Comparison of ENCODE assay signal across 28 cellular contexts in the genomic region with DNA sequence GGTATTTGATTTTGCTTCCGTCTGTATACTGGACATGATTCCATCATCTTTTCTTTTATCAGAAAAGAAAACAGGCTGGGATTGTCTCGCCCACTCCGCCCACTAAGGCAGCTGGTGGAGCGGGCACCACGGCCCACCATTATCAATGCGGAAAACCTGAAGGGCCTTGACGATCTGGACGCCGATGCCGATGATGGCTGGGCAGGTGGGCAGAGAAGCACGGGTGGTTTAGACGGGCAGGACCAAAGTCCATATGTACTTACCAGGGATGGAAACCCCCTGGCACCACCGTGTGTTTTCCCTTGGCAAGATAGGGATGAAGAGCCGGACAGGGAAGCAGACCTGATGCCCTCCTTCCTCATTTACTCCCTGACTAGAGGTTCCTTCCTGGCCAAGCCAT. TPM values are rescaled to one million over a fixed set of nuclear protein-coding genes. Genes with fewer than 3 reads are reported as not detected.
A peak's percentile ranks its signal among the peaks of the same experiment; 100 is the strongest.
DNase-seq lines count a peak whose midpoint lies in the region; ATAC-seq, FAIRE-seq and TF ChIP-seq lines count a peak whose summit lies in the region.
"Had no signal": no experiment of that assay in that cellular context is flagged by ENCODE, and none has a peak within 500 bp of the region (broad histone marks: within the 10 kb centered on the region; RNA-seq: fewer than 3 reads in every experiment).

No MANE protein-coding gene starts in this region.

- CTCF ChIA-PET in Caco-2 (lab: Charles Lee) (no interaction called here), OCI-LY7 (lab: Charles Lee; ENCODE audit: unreplicated experiment) (no interaction called here)

- DNase-seq in T-helper 1 cell (no peak), Caco-2 (no peak), caudate nucleus (lab: John Stamatoyannopoulos, UW) (no peak), pancreas (peak in 4 of 6 donors; percentile 24 to 63 (median 41)), erythroblast (lab: John Stamatoyannopoulos, UW) (no peak), OCI-LY7 (ENCODE audit: low spot score) (no peak)
- DNase-seq in activated T-helper 1 cell treated with anti-CD3 and anti-CD28 coated beads, Interleukin-12 subunit alpha, Interleukin-12 subunit beta, Interleukin-2, Interleukin-4 antibody, amounts not matched to agents 30 ng/mL and 10 ng/mL and 1 ng/mL, durations not matched to agents 14 hours and 24 hours and 36 hours (ENCODE audit: low spot score) = no peak
- DNase-seq: activated T-cell treated with anti-CD3 and anti-CD28 coated beads, Interleukin-2, amount 50 U/mL, for 48 hours; CD4-positive, alpha-beta memory T cell; effector CD8-positive, alpha-beta T cell; KG1; left colon; MM.1S; naive thymus-derived CD8-positive, alpha-beta T cell; NCI-H1417 treated with DMSO at 0.1 percent for 48 hours; PC-3; right cardiac atrium; SHP77; stimulated activated CD4-positive, alpha-beta T cell treated with anti-CD3 and anti-CD28 coated beads, Interleukin-12 subunit alpha, Interleukin-12 subunit beta, amount 100 ng/mL, for 4 hours; stimulated activated CD4-positive, alpha-beta T cell treated with anti-CD3 and anti-CD28 coated beads, Interleukin-4, amount 100 ng/mL, for 4 hours had no signal

- WGBS in pancreas, 2 donors = 26 to 28% methylated on average over 14 of the region's 14 CpGs

- H3K4me3 Mint-ChIP-seq in T-helper 1 cell treated with Interleukin-12 subunit alpha and Interleukin-12 subunit beta and Interleukin-4 antibody, amounts not matched to agents 30 μg/mL and 1 μg/mL, for 36 hours = no peak overlapping the region
- no peak overlapping the region for H3K4me3 Mint-ChIP-seq in Caco-2 (ENCODE audit: unreplicated experiment)
- H3K4me3 Mint-ChIP-seq in activated T-helper 1 cell treated with anti-CD3 and anti-CD28 coated beads, Interleukin-12 subunit alpha, Interleukin-12 subunit beta, Interleukin-2, Interleukin-4 antibody, amounts not matched to agents 30 ng/mL and 10 ng/mL and 1 ng/mL, durations not matched to agents 14 hours and 24 hours and 36 hours = no peak overlapping the region
- H3K4me3 Mint-ChIP-seq: CD4-positive, alpha-beta memory T cell; naive thymus-derived CD8-positive, alpha-beta T cell; stimulated activated naive CD8-positive, alpha-beta T cell treated with anti-CD3 and anti-CD28 coated beads, Interleukin-15, Interleukin-2, amounts not matched to agents 100 ng/mL and 50 ng/mL, for 24 hours had no signal

- H3K79me2 ChIP-seq in OCI-LY7 (ENCODE audit: insufficient read depth, low read depth, low read length) = peaks cover 7% of the 10 kb centered on the region; the same call in 1 of the 2 replicates

- H3K27me3 ChIP-seq in Caco-2 (replicated peaks; ENCODE audit: control insufficient read depth, insufficient read depth, low read length) (no peaks in the 10 kb centered on the region), pancreas (no peaks in the 10 kb centered on the region)
- H3K27me3 ChIP-seq: foreskin keratinocyte, ovary, tibial artery had no signal

- no peaks in the 10 kb centered on the region for H3K9me2 ChIP-seq in OCI-LY7 (ENCODE audit: insufficient read depth, low read length)

- H3K27ac Mint-ChIP-seq in T-helper 1 cell treated with Interleukin-12 subunit alpha and Interleukin-12 subunit beta and Interleukin-4 antibody, amounts not matched to agents 30 μg/mL and 1 μg/mL, for 36 hours = peak overlapping the region; percentile 49
- H3K27ac Mint-ChIP-seq in Caco-2 (ENCODE audit: unreplicated experiment) = peak overlapping the region; percentile 10
- no peak overlapping the region for H3K27ac Mint-ChIP-seq in activated T-helper 1 cell treated with anti-CD3 and anti-CD28 coated beads, Interleukin-12 subunit alpha, Interleukin-12 subunit beta, Interleukin-2, Interleukin-4 antibody, amounts not matched to agents 30 ng/mL and 10 ng/mL and 1 ng/mL, durations not matched to agents 14 hours and 24 hours and 36 hours

- no peak for TF ChIP-seq POLR2A in erythroblast (IDR thresholded peaks at IDR 0.05; ENCODE audit: low read length)

- BruUV-seq in Caco-2 (replicated peaks; lab: Mats Ljungman, UMichigan) (TSS peak; percentile 4), OCI-LY7 (replicated peaks; lab: Mats Ljungman, UMichigan) (no TSS peak)

- no peaks in the 10 kb centered on the region for H3K27me3 Mint-ChIP-seq in T-helper 1 cell treated with Interleukin-12 subunit alpha and Interleukin-12 subunit beta and Interleukin-4 antibody, amounts not matched to agents 30 μg/mL and 1 μg/mL, for 36 hours (ENCODE audit: low read depth)
- no peaks in the 10 kb centered on the region for H3K27me3 Mint-ChIP-seq in Caco-2 (ENCODE audit: insufficient read depth, unreplicated experiment)
- no peaks in the 10 kb centered on the region for H3K27me3 Mint-ChIP-seq in activated T-helper 1 cell treated with anti-CD3 and anti-CD28 coated beads, Interleukin-12 subunit alpha, Interleukin-12 subunit beta, Interleukin-2, Interleukin-4 antibody, amounts not matched to agents 30 ng/mL and 10 ng/mL and 1 ng/mL, durations not matched to agents 14 hours and 24 hours and 36 hours (ENCODE audit: insufficient read depth)
- H3K27me3 Mint-ChIP-seq: CD4-positive, alpha-beta memory T cell; naive thymus-derived CD8-positive, alpha-beta T cell; stimulated activated naive CD8-positive, alpha-beta T cell treated with anti-CD3 and anti-CD28 coated beads, Interleukin-15, Interleukin-2, amounts not matched to agents 100 ng/mL and 50 ng/mL, for 24 hours had no signal

- TF ChIP-seq CTCF in Caco-2 (IDR thresholded peaks at IDR 0.05; ENCODE audit: insufficient read depth in 1 of 2, low read depth in 1 of 2, low read length in 1 of 2, severe bottlenecking in 1 of 2, unreplicated experiment in 1 of 2) = no peak
- no peak for TF ChIP-seq CTCF in pancreas (IDR thresholded peaks at IDR 0.05)
- TF ChIP-seq CTCF in OCI-LY7 (conservative IDR thresholded peaks at IDR 0.05; ENCODE audit: low read length) = no peak

- H3K4me3 ChIP-seq in Caco-2 (ENCODE audit: low read depth, low read length) (no peak overlapping the region), pancreas (no peak overlapping the region), OCI-LY7 (ENCODE audit: low read depth, low read length, poor library complexity, severe bottlenecking) (no peak overlapping the region)
- H3K4me3 ChIP-seq: ovary, tibial artery had no signal

- H3K9me3 ChIP-seq in Caco-2 (no peaks in the 10 kb centered on the region), pancreas (no peaks in the 10 kb centered on the region), OCI-LY7 (ENCODE audit: low read length) (no peaks in the 10 kb centered on the region)
- H3K9me3 ChIP-seq: ovary, tibial artery had no signal

- no peaks in the 10 kb centered on the region for H3K4me1 ChIP-seq in Caco-2
- peaks cover 6 to 18% (median 6%) of the 10 kb centered on the region in 3 donors for H3K4me1 ChIP-seq in pancreas
- no peaks in the 10 kb centered on the region for H3K4me1 ChIP-seq in OCI-LY7 (ENCODE audit: insufficient read depth, low read length, poor library complexity, severe bottlenecking)
- H3K4me1 ChIP-seq: foreskin keratinocyte, tibial artery had no signal

- POLR2A ChIA-PET in Caco-2 (lab: Charles Lee) = no interaction called here
- POLR2A ChIA-PET in OCI-LY7 (lab: Charles Lee) = no interaction called here

- ATAC-seq in pancreas = peak; percentile 40 to 86 (median 70)
- ATAC-seq: left colon; naive thymus-derived CD8-positive, alpha-beta T cell; PC-3 had no signal

- H3K4me1 Mint-ChIP-seq in T-helper 1 cell treated with Interleukin-12 subunit alpha and Interleukin-12 subunit beta and Interleukin-4 antibody, amounts not matched to agents 30 μg/mL and 1 μg/mL, for 36 hours (ENCODE audit: low read depth) = peaks cover 6% of the 10 kb centered on the region
- no peaks in the 10 kb centered on the region for H3K4me1 Mint-ChIP-seq in Caco-2 (ENCODE audit: low read depth, unreplicated experiment)
- H3K4me1 Mint-ChIP-seq in activated T-helper 1 cell treated with anti-CD3 and anti-CD28 coated beads, Interleukin-12 subunit alpha, Interleukin-12 subunit beta, Interleukin-2, Interleukin-4 antibody, amounts not matched to agents 30 ng/mL and 10 ng/mL and 1 ng/mL, durations not matched to agents 14 hours and 24 hours and 36 hours (ENCODE audit: low read depth) = peaks cover 16% of the 10 kb centered on the region

- H3K27ac ChIP-seq in caudate nucleus (ENCODE audit: low read depth, low read length) = peak overlapping the region; percentile 21
- H3K27ac ChIP-seq in pancreas = peak overlapping the region in 1 of 4 donors; percentile 22
- H3K27ac ChIP-seq in OCI-LY7 (ENCODE audit: low read depth, low read length, poor library complexity, severe bottlenecking) = no peak overlapping the region
- H3K27ac ChIP-seq: 22Rv1, foreskin keratinocyte, ovary, tibial artery had no signal

- H3K4me2 ChIP-seq in OCI-LY7 (ENCODE audit: low read length) = no peak overlapping the region

- H3K36me3 ChIP-seq in Caco-2 (ENCODE audit: control insufficient read depth, insufficient read depth, low read length) = peaks cover 8% of the 10 kb centered on the region
- peaks cover 4 to 51% (median 28%) of the 10 kb centered on the region in 3 donors for H3K36me3 ChIP-seq in pancreas
- peaks cover 94% of the 10 kb centered on the region for H3K36me3 ChIP-seq in OCI-LY7 (ENCODE audit: insufficient read depth, low read length)
- H3K36me3 ChIP-seq: ovary had no signal

- peaks cover 57% of the 10 kb centered on the region for H3K36me3 Mint-ChIP-seq in T-helper 1 cell treated with Interleukin-12 subunit alpha and Interleukin-12 subunit beta and Interleukin-4 antibody, amounts not matched to agents 30 μg/mL and 1 μg/mL, for 36 hours (ENCODE audit: low read depth)
- peaks cover 94% of the 10 kb centered on the region for H3K36me3 Mint-ChIP-seq in Caco-2 (ENCODE audit: insufficient read depth, unreplicated experiment)
- peaks cover 56% of the 10 kb centered on the region for H3K36me3 Mint-ChIP-seq in activated T-helper 1 cell treated with anti-CD3 and anti-CD28 coated beads, Interleukin-12 subunit alpha, Interleukin-12 subunit beta, Interleukin-2, Interleukin-4 antibody, amounts not matched to agents 30 ng/mL and 10 ng/mL and 1 ng/mL, durations not matched to agents 14 hours and 24 hours and 36 hours (ENCODE audit: low read depth)

- FAIRE-seq in pancreas (lab: Jason Lieb, UNC) = no peak
- FAIRE-seq: G401.6, GM18507 had no signal

- H3K9me3 Mint-ChIP-seq in T-helper 1 cell treated with Interleukin-12 subunit alpha and Interleukin-12 subunit beta and Interleukin-4 antibody, amounts not matched to agents 30 μg/mL and 1 μg/mL, for 36 hours = no peaks in the 10 kb centered on the region
- H3K9me3 Mint-ChIP-seq in Caco-2 (ENCODE audit: unreplicated experiment) = no peaks in the 10 kb centered on the region
- no peaks in the 10 kb centered on the region for H3K9me3 Mint-ChIP-seq in activated T-helper 1 cell treated with anti-CD3 and anti-CD28 coated beads, Interleukin-12 subunit alpha, Interleukin-12 subunit beta, Interleukin-2, Interleukin-4 antibody, amounts not matched to agents 30 ng/mL and 10 ng/mL and 1 ng/mL, durations not matched to agents 14 hours and 24 hours and 36 hours
- H3K9me3 Mint-ChIP-seq: CD4-positive, alpha-beta memory T cell; naive thymus-derived CD8-positive, alpha-beta T cell; stimulated activated naive CD8-positive, alpha-beta T cell treated with anti-CD3 and anti-CD28 coated beads, Interleukin-15, Interleukin-2, amounts not matched to agents 100 ng/mL and 50 ng/mL, for 24 hours had no signal

- no peaks in the 10 kb centered on the region for H4K20me1 ChIP-seq in OCI-LY7 (ENCODE audit: insufficient read depth, low read length)

- no peak overlapping the region for H2AFZ ChIP-seq in OCI-LY7 (ENCODE audit: low read length)

- intact Hi-C loops in Caco-2 (cut with micrococcal nuclease; ENCODE audit: unreplicated experiment) (no loop called here), pancreas (cut with DNase I) (no loop called here), OCI-LY7 (cut with micrococcal nuclease; ENCODE audit: unreplicated experiment) (no loop called here)
- intact Hi-C loops in activated T-helper 1 cell treated with anti-CD3 and anti-CD28 coated beads, Interleukin-12 subunit alpha, Interleukin-12 subunit beta, Interleukin-2, Interleukin-4 antibody, amounts not matched to agents 30 ng/mL and 10 ng/mL and 1 ng/mL, durations not matched to agents 14 hours and 24 hours and 36 hours (cut with micrococcal nuclease) = no loop called here

RNA-seq across cellular contexts. Expression of a gene that starts 53.7 kb away (rescaled TPM):
- total RNA-seq in Caco-2 (2022) (219 and 235 TPM in 2 replicates), pancreas (100 to 1,000 TPM in 2 of 6 donors, 10 to 100 TPM in 4; 67.4 to 132 (median 94.9) TPM), OCI-LY7 (2022) (210 and 224 TPM in 2 replicates)
- polyA plus RNA-seq in pancreas = 10 to 100 TPM; 44.8 to 77.9 TPM
- 84.2 and 89.4 TPM in 2 replicates for total RNA-seq in OCI-LY7 (2014; rRNA removed; shearing (Covaris generic))
- 103 and 108 TPM in 2 replicates for total RNA-seq in activated T-helper 1 cell treated with anti-CD3 and anti-CD28 coated beads, Interleukin-12 subunit alpha, Interleukin-12 subunit beta, Interleukin-2, Interleukin-4 antibody, amounts not matched to agents 30 ng/mL and 10 ng/mL and 1 ng/mL, durations not matched to agents 14 hours and 24 hours and 36 hours

RNA-seq across cellular contexts. Expression of a gene that starts 55.1 kb away (rescaled TPM):
- total RNA-seq in Caco-2 (2022) = 44.2 and 44.7 TPM in 2 replicates
- total RNA-seq in pancreas = 10 to 100 TPM; 11.3 to 19.7 (median 16.2) TPM
- 10 to 100 TPM; 47.9 to 66.5 TPM for polyA plus RNA-seq in pancreas
- 2.2 and 4.7 TPM in 2 replicates for total RNA-seq in OCI-LY7 (2014; rRNA removed; shearing (Covaris generic))
- total RNA-seq in OCI-LY7 (2022) = 27.1 and 27.7 TPM in 2 replicates
- total RNA-seq in activated T-helper 1 cell treated with anti-CD3 and anti-CD28 coated beads, Interleukin-12 subunit alpha, Interleukin-12 subunit beta, Interleukin-2, Interleukin-4 antibody, amounts not matched to agents 30 ng/mL and 10 ng/mL and 1 ng/mL, durations not matched to agents 14 hours and 24 hours and 36 hours = 39.1 and 39.3 TPM in 2 replicates

Comparison
In these comparisons a context has a peak if more than half of its experiments do, and no peak if none do; other contexts are left out.
1. DNase-seq: peak in pancreas (4 of 6); none in T-helper 1 cell (0 of 5), Caco-2 (0 of 2), caudate nucleus (0 of 61), erythroblast (0 of 2), OCI-LY7 (single experiment) and activated T-helper 1 cell treated with anti-CD3 and anti-CD28 coated beads, Interleukin-12 subunit alpha, Interleukin-12 subunit beta, Interleukin-2, Interleukin-4 antibody, amounts not matched to agents 30 ng/mL and 10 ng/mL and 1 ng/mL, durations not matched to agents 14 hours and 24 hours and 36 hours (single experiment).